18 cellular contexts compared by ENCODE assay signal in genomic region chr14:93733646-93734045, GRCh38. TPM values are rescaled to one million over a fixed set of nuclear protein-coding genes. Genes with fewer than 3 reads are reported as not detected.
DNase-seq lines count a peak whose midpoint lies in the region; ATAC-seq and TF ChIP-seq lines count a peak whose summit lies in the region.
"Had no signal": no experiment of that assay in that cellular context is flagged by ENCODE, and none has a peak within 500 bp of the region (broad histone marks: within the 10 kb centered on the region; RNA-seq: fewer than 3 reads in every experiment).

No MANE protein-coding gene starts in this region.

- H3K36me3 ChIP-seq in H7 (replicated peaks; ENCODE audit: control insufficient read depth, insufficient read depth, low read length): no peaks in the 10 kb centered on the region
- H3K36me3 ChIP-seq in transverse colon: no peaks in the 10 kb centered on the region

- H3K9me3 Mint-ChIP-seq in mesothelial cell of epicardium: no peaks in the 10 kb centered on the region

- TF ChIP-seq POLR2A in transverse colon (IDR thresholded peaks at IDR 0.05): no peak

- no peaks in the 10 kb centered on the region for H3K4me1 ChIP-seq in transverse colon
- H3K4me1 ChIP-seq: A549 had no signal

- in situ Hi-C loops in transverse colon (cut with MboI; ENCODE audit: low pct_ligation_motif_present in 1 of 4, low pct_unique_long_range_greater_than_20kb in 1 of 4, low sequenced_read_pairs in 3 of 4): no loop called here

- H3K27ac ChIP-seq in caudate nucleus (ENCODE audit: low read depth, low read length): peak overlapping the region; percentile 49
- H3K27ac ChIP-seq in transverse colon: no peak overlapping the region
- H3K27ac ChIP-seq: A549, C4-2B had no signal

- 65 to 78% methylated on average over 3 to 6 of the region's 6 CpGs for WGBS in transverse colon (ENCODE audit: low coverage in 1 of 2), 2 donors

- TF ChIP-seq EP300 in transverse colon (IDR thresholded peaks at IDR 0.05; ENCODE audit: low read depth): no peak

- TF ChIP-seq CTCF in mesothelial cell of epicardium (IDR thresholded peaks at IDR 0.05; ENCODE audit: unreplicated experiment): no peak
- no peak for TF ChIP-seq CTCF in transverse colon (IDR thresholded peaks at IDR 0.05)

- no peak for ATAC-seq in GM19351 (IDR thresholded peaks at IDR 0.05; ENCODE audit: unreplicated experiment)
- ATAC-seq: A549, HepG2 had no signal

- peaks cover 3% of the 10 kb centered on the region for H3K27me3 Mint-ChIP-seq in mesothelial cell of epicardium (ENCODE audit: low read depth)

- H3K4me3 Mint-ChIP-seq in mesothelial cell of epicardium: no peak overlapping the region
- H3K4me3 Mint-ChIP-seq: HFFc6 had no signal

- H3K27ac Mint-ChIP-seq in mesothelial cell of epicardium: peak overlapping the region; percentile 6
- H3K27ac Mint-ChIP-seq: HFFc6 had no signal

- H3K4me1 Mint-ChIP-seq in mesothelial cell of epicardium: peaks cover 15% of the 10 kb centered on the region

- H3K27me3 ChIP-seq in H7 (ENCODE audit: control insufficient read depth, insufficient read depth, low read length) (no peaks in the 10 kb centered on the region), transverse colon (no peaks in the 10 kb centered on the region)

- peak; percentile 57 for DNase-seq in H7
- DNase-seq in caudate nucleus (lab: John Stamatoyannopoulos, UW): peak in 30 of 61 donors; percentile 9 to 66 (median 30)
- DNase-seq in mesothelial cell of epicardium (ENCODE audit: low spot score in 2 of 2, unreplicated experiment in 2 of 2): no peak
- DNase-seq in retina: peak; percentile 46
- no peak for DNase-seq in transverse colon
- DNase-seq in kidney glomerular epithelial cell (lab: John Stamatoyannopoulos, UW): no peak
- no peak for DNase-seq in NCI-H446 (lab: John Stamatoyannopoulos, UW)
- DNase-seq: HFFc6, NCI-H1092, NCI-H187, NCI-H226, NCI-H748 treated with DMSO at 0.1 percent for 48 hours, OCI-M1 had no signal

- no peaks in the 10 kb centered on the region for H3K9me3 ChIP-seq in transverse colon
- H3K9me3 ChIP-seq: A549 had no signal

- no peak overlapping the region for H3K4me3 ChIP-seq in H7 (ENCODE audit: insufficient read depth, low read depth, low read length)
- no peak overlapping the region for H3K4me3 ChIP-seq in transverse colon
- H3K4me3 ChIP-seq: A549 had no signal

- H3K36me3 Mint-ChIP-seq in mesothelial cell of epicardium: no peaks in the 10 kb centered on the region

- intact Hi-C loops in transverse colon (cut with DNase I; ENCODE audit: low total_unique reads): no loop called here

RNA-seq across cellular contexts. Expression of gene PRIMA1, which starts 54.6 kb away (rescaled TPM):
- total RNA-seq in H7 (2014; rRNA removed; shearing (Covaris generic)): 1.4 and 1.6 TPM in 2 replicates
- total RNA-seq in mesothelial cell of epicardium (1.5 to 2.3 TPM (median 2.0 TPM) in 3 replicates), transverse colon (1 to 10 TPM; 3.0 to 8.2 (median 4.8) TPM)
- total RNA-seq: HFFc6, MCF 10A had no signal

Comparison
In these comparisons a context has a peak if more than half of its experiments do, and no peak if none do; other contexts are left out.
1. DNase-seq: peak in H7 (single experiment) and retina (single experiment); none in mesothelial cell of epicardium (0 of 2), transverse colon (single experiment), kidney glomerular epithelial cell (single experiment) and NCI-H446 (0 of 2).